Comparison of ENCODE assay signal across 1 cellular context in genomic region chr1:180571832-180572636, GRCh38.
TF ChIP-seq lines count a peak whose summit lies in the region.

No MANE protein-coding gene starts in this region.

TF ChIP-seq in K562, 482 proteins besides CTCF, POLR2A, EP300 and RAD21 (continued from another document and continues in another):
- no peak for TF ChIP-seq NR2C2 (CRISPR knock-in tag; IDR thresholded peaks at IDR 0.05)
- TF ChIP-seq NR2C2 (tag; IDR thresholded peaks at IDR 0.05): peak; percentile 74; the same call in 1 of the 2 replicates
- no peak for TF ChIP-seq CUX1 (CRISPR knock-in tag; IDR thresholded peaks at IDR 0.05)
- TF ChIP-seq IFI16 (CRISPR knock-in tag; IDR thresholded peaks at IDR 0.05): no peak
- 0 out of 2 replicates have a peak, but pooled peaks have one; percentile 71 for TF ChIP-seq MEF2D (tag; conservative IDR thresholded peaks at IDR 0.05; ENCODE audit: low read depth)
- TF ChIP-seq ZNF324 (CRISPR knock-in tag; IDR thresholded peaks at IDR 0.05): 0 out of 2 replicates have a peak, but pooled peaks have one; percentile 16
- peak; percentile 62 for TF ChIP-seq TBP (optimal IDR thresholded peaks at IDR 0.05; ENCODE audit: low read depth, low read length)
- peak; percentile 92 for TF ChIP-seq ATF3 (IDR thresholded peaks at IDR 0.05)
- no peak for TF ChIP-seq ATF3 (CRISPR knock-in tag; conservative IDR thresholded peaks at IDR 0.05)
- TF ChIP-seq, protein P1, sequence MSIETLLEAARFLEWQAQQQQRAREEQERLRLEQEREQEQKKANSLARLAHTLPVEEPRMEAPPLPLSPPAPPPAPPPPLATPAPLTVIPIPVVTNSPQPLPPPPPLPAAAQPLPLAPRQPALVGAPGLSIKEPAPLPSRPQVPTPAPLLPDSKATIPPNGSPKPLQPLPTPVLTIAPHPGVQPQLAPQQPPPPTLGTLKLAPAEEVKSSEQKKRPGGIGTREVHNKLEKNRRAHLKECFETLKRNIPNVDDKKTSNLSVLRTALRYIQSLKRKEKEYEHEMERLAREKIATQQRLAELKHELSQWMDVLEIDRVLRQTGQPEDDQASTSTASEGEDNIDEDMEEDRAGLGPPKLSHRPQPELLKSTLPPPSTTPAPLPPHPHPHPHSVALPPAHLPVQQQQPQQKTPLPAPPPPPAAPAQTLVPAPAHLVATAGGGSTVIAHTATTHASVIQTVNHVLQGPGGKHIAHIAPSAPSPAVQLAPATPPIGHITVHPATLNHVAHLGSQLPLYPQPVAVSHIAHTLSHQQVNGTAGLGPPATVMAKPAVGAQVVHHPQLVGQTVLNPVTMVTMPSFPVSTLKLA (conservative IDR thresholded peaks at IDR 0.05): peak; percentile 15 to 57; a peak in 1 of 4 replicates
- TF ChIP-seq BACH1 (tag; IDR thresholded peaks at IDR 0.05): peak; percentile 51; the same call in 1 of the 2 replicates
- peak; percentile 42 for TF ChIP-seq HCFC1 (IDR thresholded peaks at IDR 0.05; ENCODE audit: low read depth, low read length)
- peak; percentile 17; the same call in 1 of the 2 replicates for TF ChIP-seq CXXC5 (CRISPR knock-in tag; IDR thresholded peaks at IDR 0.05)
- TF ChIP-seq, protein P2, sequence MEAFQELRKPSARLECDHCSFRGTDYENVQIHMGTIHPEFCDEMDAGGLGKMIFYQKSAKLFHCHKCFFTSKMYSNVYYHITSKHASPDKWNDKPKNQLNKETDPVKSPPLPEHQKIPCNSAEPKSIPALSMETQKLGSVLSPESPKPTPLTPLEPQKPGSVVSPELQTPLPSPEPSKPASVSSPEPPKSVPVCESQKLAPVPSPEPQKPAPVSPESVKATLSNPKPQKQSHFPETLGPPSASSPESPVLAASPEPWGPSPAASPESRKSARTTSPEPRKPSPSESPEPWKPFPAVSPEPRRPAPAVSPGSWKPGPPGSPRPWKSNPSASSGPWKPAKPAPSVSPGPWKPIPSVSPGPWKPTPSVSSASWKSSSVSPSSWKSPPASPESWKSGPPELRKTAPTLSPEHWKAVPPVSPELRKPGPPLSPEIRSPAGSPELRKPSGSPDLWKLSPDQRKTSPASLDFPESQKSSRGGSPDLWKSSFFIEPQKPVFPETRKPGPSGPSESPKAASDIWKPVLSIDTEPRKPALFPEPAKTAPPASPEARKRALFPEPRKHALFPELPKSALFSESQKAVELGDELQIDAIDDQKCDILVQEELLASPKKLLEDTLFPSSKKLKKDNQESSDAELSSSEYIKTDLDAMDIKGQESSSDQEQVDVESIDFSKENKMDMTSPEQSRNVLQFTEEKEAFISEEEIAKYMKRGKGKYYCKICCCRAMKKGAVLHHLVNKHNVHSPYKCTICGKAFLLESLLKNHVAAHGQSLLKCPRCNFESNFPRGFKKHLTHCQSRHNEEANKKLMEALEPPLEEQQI (IDR thresholded peaks at IDR 0.05): 0 out of 2 replicates have a peak, but pooled peaks have one; percentile 38
- TF ChIP-seq, protein P3, sequence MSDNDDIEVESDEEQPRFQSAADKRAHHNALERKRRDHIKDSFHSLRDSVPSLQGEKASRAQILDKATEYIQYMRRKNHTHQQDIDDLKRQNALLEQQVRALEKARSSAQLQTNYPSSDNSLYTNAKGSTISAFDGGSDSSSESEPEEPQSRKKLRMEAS (CRISPR knock-in tag; IDR thresholded peaks at IDR 0.05): peak; percentile 62; the same call in 1 of the 2 replicates
- peak; percentile 29; the same call in 1 of the 2 replicates for TF ChIP-seq JUND (IDR thresholded peaks at IDR 0.05; ENCODE audit: borderline replicate concordance, low read depth, low read length)
- TF ChIP-seq JUND (tag; IDR thresholded peaks at IDR 0.05; ENCODE audit: borderline replicate concordance, low read depth, low read length): peak; percentile 93; the same call in 2 of the 3 replicates
- TF ChIP-seq ZNF639 (CRISPR knock-in tag; conservative IDR thresholded peaks at IDR 0.05 in 1 of 2, IDR thresholded peaks at IDR 0.05 in 1 of 2): peak in 1 of 2 experiments; percentile 40; a peak in 1 of 4 replicates
- TF ChIP-seq ZNF311 (CRISPR knock-in tag; IDR thresholded peaks at IDR 0.05): no peak
- peak; percentile 29 for TF ChIP-seq EP400 (IDR thresholded peaks at IDR 0.05)
- TF ChIP-seq MCM2 (IDR thresholded peaks at IDR 0.05; ENCODE audit: low read depth): no peak
- TF ChIP-seq EHMT2 (IDR thresholded peaks at IDR 0.05): peak; percentile 81
- TF ChIP-seq, protein P4, sequence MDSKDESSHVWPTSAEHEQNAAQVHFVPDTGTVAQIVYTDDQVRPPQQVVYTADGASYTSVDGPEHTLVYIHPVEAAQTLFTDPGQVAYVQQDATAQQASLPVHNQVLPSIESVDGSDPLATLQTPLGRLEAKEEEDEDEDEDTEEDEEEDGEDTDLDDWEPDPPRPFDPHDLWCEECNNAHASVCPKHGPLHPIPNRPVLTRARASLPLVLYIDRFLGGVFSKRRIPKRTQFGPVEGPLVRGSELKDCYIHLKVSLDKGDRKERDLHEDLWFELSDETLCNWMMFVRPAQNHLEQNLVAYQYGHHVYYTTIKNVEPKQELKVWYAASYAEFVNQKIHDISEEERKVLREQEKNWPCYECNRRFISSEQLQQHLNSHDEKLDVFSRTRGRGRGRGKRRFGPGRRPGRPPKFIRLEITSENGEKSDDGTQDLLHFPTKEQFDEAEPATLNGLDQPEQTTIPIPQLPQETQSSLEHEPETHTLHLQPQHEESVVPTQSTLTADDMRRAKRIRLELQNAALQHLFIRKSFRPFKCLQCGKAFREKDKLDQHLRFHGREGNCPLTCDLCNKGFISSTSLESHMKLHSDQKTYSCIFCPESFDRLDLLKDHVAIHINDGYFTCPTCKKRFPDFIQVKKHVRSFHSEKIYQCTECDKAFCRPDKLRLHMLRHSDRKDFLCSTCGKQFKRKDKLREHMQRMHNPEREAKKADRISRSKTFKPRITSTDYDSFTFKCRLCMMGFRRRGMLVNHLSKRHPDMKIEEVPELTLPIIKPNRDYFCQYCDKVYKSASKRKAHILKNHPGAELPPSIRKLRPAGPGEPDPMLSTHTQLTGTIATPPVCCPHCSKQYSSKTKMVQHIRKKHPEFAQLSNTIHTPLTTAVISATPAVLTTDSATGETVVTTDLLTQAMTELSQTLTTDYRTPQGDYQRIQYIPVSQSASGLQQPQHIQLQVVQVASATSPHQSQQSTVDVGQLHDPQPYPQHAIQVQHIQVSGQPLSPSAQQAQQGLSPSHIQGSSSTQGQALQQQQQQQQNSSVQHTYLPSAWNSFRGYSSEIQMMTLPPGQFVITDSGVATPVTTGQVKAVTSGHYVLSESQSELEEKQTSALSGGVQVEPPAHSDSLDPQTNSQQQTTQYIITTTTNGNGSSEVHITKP (IDR thresholded peaks at IDR 0.05; ENCODE audit: partially characterized antibody): peak; percentile 70
- TF ChIP-seq ZNF134 (CRISPR knock-in tag; conservative IDR thresholded peaks at IDR 0.05): no peak; the same call in 1 of the 2 replicates
- TF ChIP-seq, protein P5, sequence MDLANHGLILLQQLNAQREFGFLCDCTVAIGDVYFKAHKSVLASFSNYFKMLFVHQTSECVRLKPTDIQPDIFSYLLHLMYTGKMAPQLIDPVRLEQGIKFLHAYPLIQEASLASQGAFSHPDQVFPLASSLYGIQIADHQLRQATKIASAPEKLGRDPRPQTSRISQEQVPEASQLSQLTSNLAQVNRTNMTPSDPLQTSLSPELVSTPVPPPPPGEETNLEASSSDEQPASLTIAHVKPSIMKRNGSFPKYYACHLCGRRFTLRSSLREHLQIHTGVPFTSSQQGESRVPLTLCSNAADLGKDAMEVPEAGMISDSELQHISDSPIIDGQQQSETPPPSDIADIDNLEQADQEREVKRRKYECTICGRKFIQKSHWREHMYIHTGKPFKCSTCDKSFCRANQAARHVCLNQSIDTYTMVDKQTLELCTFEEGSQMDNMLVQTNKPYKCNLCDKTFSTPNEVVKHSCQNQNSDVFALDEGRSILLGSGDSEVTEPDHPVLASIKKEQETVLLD (IDR thresholded peaks at IDR 0.05): no peak
- TF ChIP-seq ELF2 (CRISPR knock-in tag; IDR thresholded peaks at IDR 0.05): no peak
- TF ChIP-seq NR4A1 (CRISPR knock-in tag; IDR thresholded peaks at IDR 0.05): no peak
- TF ChIP-seq NR4A1 (tag; IDR thresholded peaks at IDR 0.05): 0 out of 2 replicates have a peak, but pooled peaks have one; percentile 29
- no peak for TF ChIP-seq GMEB1 (CRISPR knock-in tag; IDR thresholded peaks at IDR 0.05)
- TF ChIP-seq, protein P6, sequence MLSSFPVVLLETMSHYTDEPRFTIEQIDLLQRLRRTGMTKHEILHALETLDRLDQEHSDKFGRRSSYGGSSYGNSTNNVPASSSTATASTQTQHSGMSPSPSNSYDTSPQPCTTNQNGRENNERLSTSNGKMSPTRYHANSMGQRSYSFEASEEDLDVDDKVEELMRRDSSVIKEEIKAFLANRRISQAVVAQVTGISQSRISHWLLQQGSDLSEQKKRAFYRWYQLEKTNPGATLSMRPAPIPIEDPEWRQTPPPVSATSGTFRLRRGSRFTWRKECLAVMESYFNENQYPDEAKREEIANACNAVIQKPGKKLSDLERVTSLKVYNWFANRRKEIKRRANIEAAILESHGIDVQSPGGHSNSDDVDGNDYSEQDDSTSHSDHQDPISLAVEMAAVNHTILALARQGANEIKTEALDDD (IDR thresholded peaks at IDR 0.05): peak; percentile 45; the same call in 1 of the 2 replicates
- peak; percentile 81 for TF ChIP-seq ZNF584 (CRISPR knock-in tag; IDR thresholded peaks at IDR 0.05; ENCODE audit: low read depth)
- TF ChIP-seq, protein P7, sequence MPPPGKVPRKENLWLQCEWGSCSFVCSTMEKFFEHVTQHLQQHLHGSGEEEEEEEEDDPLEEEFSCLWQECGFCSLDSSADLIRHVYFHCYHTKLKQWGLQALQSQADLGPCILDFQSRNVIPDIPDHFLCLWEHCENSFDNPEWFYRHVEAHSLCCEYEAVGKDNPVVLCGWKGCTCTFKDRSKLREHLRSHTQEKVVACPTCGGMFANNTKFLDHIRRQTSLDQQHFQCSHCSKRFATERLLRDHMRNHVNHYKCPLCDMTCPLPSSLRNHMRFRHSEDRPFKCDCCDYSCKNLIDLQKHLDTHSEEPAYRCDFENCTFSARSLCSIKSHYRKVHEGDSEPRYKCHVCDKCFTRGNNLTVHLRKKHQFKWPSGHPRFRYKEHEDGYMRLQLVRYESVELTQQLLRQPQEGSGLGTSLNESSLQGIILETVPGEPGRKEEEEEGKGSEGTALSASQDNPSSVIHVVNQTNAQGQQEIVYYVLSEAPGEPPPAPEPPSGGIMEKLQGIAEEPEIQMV (tag; conservative IDR thresholded peaks at IDR 0.05; ENCODE audit: low read depth): peak; percentile 27; the same call in 1 of the 2 replicates
- peak; percentile 46; the same call in 1 of the 2 replicates for TF ChIP-seq TOE1 (IDR thresholded peaks at IDR 0.05; ENCODE audit: borderline replicate concordance)
- no peak for TF ChIP-seq TOE1 (CRISPR knock-in tag; IDR thresholded peaks at IDR 0.05; ENCODE audit: borderline replicate concordance, low read depth)
